Comparison of ENCODE assay signal across 24 cellular contexts in genomic region chr2:60960706-60961105, GRCh38.
"Had no signal": no experiment of that assay in that cellular context is flagged by ENCODE, and none has a peak within 500 bp of the region (broad histone marks: within the 10 kb centered on the region; RNA-seq: fewer than 3 reads in every experiment).

No MANE protein-coding gene starts in this region.

- H3K9me3 Mint-ChIP-seq: central memory CD8-positive, alpha-beta T cell; effector memory CD8-positive, alpha-beta T cell; naive B cell; neural crest cell; T-cell had no signal

- H3K4me3 ChIP-seq: adrenal gland, ascending aorta, lower lobe of right lung, tibial artery had no signal

- H3K36me3 ChIP-seq: adrenal gland, brain microvascular endothelial cell had no signal

- H3K27me3 ChIP-seq: adrenal gland, ascending aorta, brain microvascular endothelial cell, tibial artery had no signal

- H3K27me3 Mint-ChIP-seq: activated CD4-positive, alpha-beta T cell treated with anti-CD3 and anti-CD28 coated beads, Interleukin-2, amount 10 ng/mL, durations not matched to agents 7 days and 5 days; activated CD8-positive, alpha-beta memory T cell treated with anti-CD3 and anti-CD28 coated beads, Interleukin-2, amount 10 ng/mL, durations not matched to agents 7 days and 5 days; activated CD8-positive, alpha-beta T cell treated with anti-CD3 and anti-CD28 coated beads for 36 hours; activated naive CD8-positive, alpha-beta T cell; central memory CD8-positive, alpha-beta T cell; effector memory CD8-positive, alpha-beta T cell; naive B cell; progenitor cell of endocrine pancreas; T-cell had no signal

- ATAC-seq: activated CD8-positive, alpha-beta memory T cell treated with anti-CD3 and anti-CD28 coated beads, Interleukin-2, amount 10 ng/mL, durations not matched to agents 7 days and 5 days; activated CD8-positive, alpha-beta T cell treated with anti-CD3 and anti-CD28 coated beads for 36 hours; effector memory CD8-positive, alpha-beta T cell; stimulated activated naive CD8-positive, alpha-beta T cell treated with anti-CD3 and anti-CD28 coated beads, Interleukin-15, Interleukin-2, amounts not matched to agents 100 U/mL and 50 U/mL, for 24 hours; T-cell had no signal

- H3K9me3 ChIP-seq: adrenal gland, ascending aorta, lower lobe of right lung, tibial artery had no signal

- H3K27ac ChIP-seq: adrenal gland, ascending aorta, brain microvascular endothelial cell, lower lobe of right lung, tibial artery, VCaP had no signal

- H3K27ac Mint-ChIP-seq: activated CD4-positive, alpha-beta T cell treated with anti-CD3 and anti-CD28 coated beads, Interleukin-2, amount 10 ng/mL, durations not matched to agents 7 days and 5 days; activated CD8-positive, alpha-beta memory T cell treated with anti-CD3 and anti-CD28 coated beads, Interleukin-2, amount 10 ng/mL, durations not matched to agents 7 days and 5 days; activated CD8-positive, alpha-beta T cell treated with anti-CD3 and anti-CD28 coated beads for 36 hours; activated naive CD8-positive, alpha-beta T cell; activated T-helper 2 cell treated with anti-CD3 and anti-CD28 coated beads, Interferon-gamma antibody, Interleukin-2, Interleukin-4, amounts not matched to agents 10 μg/mL and 5 μg/mL and 100 μg/mL, durations not matched to agents 14 hours and 24 hours and 36 hours; effector memory CD8-positive, alpha-beta T cell; progenitor cell of endocrine pancreas; T-cell; T-helper 2 cell treated with Interferon-gamma antibody and Interleukin-4, amounts not matched to agents 5 μg/mL and 100 μg/mL, for 36 hours had no signal

- DNase-seq: activated CD4-positive, alpha-beta T cell treated with anti-CD3 and anti-CD28 coated beads, Interleukin-2, amount 10 ng/mL, durations not matched to agents 7 days and 5 days; activated CD8-positive, alpha-beta memory T cell treated with anti-CD3 and anti-CD28 coated beads, Interleukin-2, amount 10 ng/mL, durations not matched to agents 7 days and 5 days; activated CD8-positive, alpha-beta T cell treated with anti-CD3 and anti-CD28 coated beads for 36 hours; activated naive CD4-positive, alpha-beta T cell; activated T-cell treated with anti-CD3 and anti-CD28 coated beads, Interleukin-2, amount 50 U/mL, for 1 hour; adrenal gland; effector memory CD8-positive, alpha-beta T cell; lower lobe of right lung; naive B cell; retina; stimulated activated CD4-positive, alpha-beta T cell treated with anti-CD3 and anti-CD28 coated beads, Interleukin-12 subunit alpha, Interleukin-12 subunit beta, amount 100 ng/mL, for 4 hours; stimulated activated CD4-positive, alpha-beta T cell treated with anti-CD3 and anti-CD28 coated beads, Interleukin-4, amount 100 ng/mL, for 4 hours; stimulated activated naive CD8-positive, alpha-beta T cell treated with anti-CD3 and anti-CD28 coated beads, Interleukin-15, Interleukin-2, amounts not matched to agents 100 U/mL and 50 U/mL, for 24 hours; T-cell; tibial artery had no signal

- H3K4me1 ChIP-seq: adrenal gland, ascending aorta, lower lobe of right lung, tibial artery had no signal

- H3K4me3 Mint-ChIP-seq: activated CD4-positive, alpha-beta T cell treated with anti-CD3 and anti-CD28 coated beads, Interleukin-2, amount 10 ng/mL, durations not matched to agents 7 days and 5 days; activated CD8-positive, alpha-beta memory T cell treated with anti-CD3 and anti-CD28 coated beads, Interleukin-2, amount 10 ng/mL, durations not matched to agents 7 days and 5 days; activated CD8-positive, alpha-beta T cell treated with anti-CD3 and anti-CD28 coated beads for 36 hours; activated naive CD8-positive, alpha-beta T cell; central memory CD8-positive, alpha-beta T cell; effector memory CD8-positive, alpha-beta T cell; naive B cell; neural crest cell; T-cell; T-helper 2 cell treated with Interferon-gamma antibody and Interleukin-4, amounts not matched to agents 5 μg/mL and 100 μg/mL, for 36 hours had no signal

- H3K4me1 Mint-ChIP-seq: central memory CD8-positive, alpha-beta T cell; neural crest cell had no signal
